22 cellular contexts compared by ENCODE assay signal in the genomic region with DNA sequence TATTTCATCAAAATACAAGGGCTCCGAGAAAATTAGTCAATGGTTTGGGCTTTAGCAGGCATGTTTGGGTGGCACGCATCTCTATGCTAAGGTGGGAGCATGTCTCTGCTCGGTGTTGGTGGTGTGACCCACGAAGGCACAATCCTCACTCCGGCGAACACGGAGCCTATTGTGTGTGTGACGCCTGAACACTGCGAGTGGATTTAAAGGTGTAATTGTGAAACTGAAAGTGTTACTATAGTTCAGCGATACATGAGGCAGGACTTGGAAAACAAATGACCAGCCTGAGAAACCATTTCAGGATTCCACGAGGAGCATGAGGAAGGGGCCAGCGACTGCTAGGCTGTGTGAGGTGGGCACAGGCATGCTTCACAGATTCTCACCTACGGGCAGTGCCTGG. TPM values are rescaled to one million over a fixed set of nuclear protein-coding genes. Genes with fewer than 3 reads are reported as not detected.
DNase-seq lines count a peak whose midpoint lies in the region; ATAC-seq, FAIRE-seq and TF ChIP-seq lines count a peak whose summit lies in the region.
"Had no signal": no experiment of that assay in that cellular context is flagged by ENCODE, and none has a peak within 500 bp of the region (broad histone marks: within the 10 kb centered on the region; RNA-seq: fewer than 3 reads in every experiment).

No MANE protein-coding gene starts in this region.

- CTCF ChIA-PET in T-cell (lab: Charles Lee), result no interaction called here

- H3K9me3 ChIP-seq in small intestine (ENCODE audit: control insufficient read depth, low read depth), result no peaks in the 10 kb centered on the region
- H3K9me3 ChIP-seq in uterus, result no peaks in the 10 kb centered on the region
- H3K9me3 ChIP-seq: suprapubic skin had no signal

- H3K4me1 Mint-ChIP-seq in activated T-cell treated with anti-CD3 and anti-CD28 coated beads, Interleukin-2, amount 50 U/mL, for 72 hours (ENCODE audit: low read depth), result peaks cover 53% of the 10 kb centered on the region
- peaks cover 0 to 10% (median 8%) of the 10 kb centered on the region in 3 donors for H3K4me1 Mint-ChIP-seq in T-cell
- H3K4me1 Mint-ChIP-seq: neural progenitor cell had no signal

- peak overlapping the region; percentile 45 to 47 for H3K4me3 Mint-ChIP-seq in activated T-cell treated with anti-CD3 and anti-CD28 coated beads, Interleukin-2, amount 50 U/mL, for 72 hours
- peak overlapping the region; percentile 35 to 74 (median 53) for H3K4me3 Mint-ChIP-seq in T-cell
- H3K4me3 Mint-ChIP-seq: neural progenitor cell had no signal

- intact Hi-C loops in uterus (cut with DNase I; ENCODE audit: low total_unique reads), result no loop called here

- H3K4me1 ChIP-seq in small intestine (ENCODE audit: control insufficient read depth in 2 of 2, insufficient read depth in 1 of 2, low read depth in 1 of 2, low read length in 1 of 2) (peaks cover 3 to 4% of the 10 kb centered on the region in 2 donors), uterus (no peaks in the 10 kb centered on the region)
- H3K4me1 ChIP-seq: neural progenitor cell, suprapubic skin had no signal

- H3K9me3 Mint-ChIP-seq in activated T-cell treated with anti-CD3 and anti-CD28 coated beads, Interleukin-2, amount 50 U/mL, for 72 hours, result no peaks in the 10 kb centered on the region
- no peaks in the 10 kb centered on the region for H3K9me3 Mint-ChIP-seq in T-cell
- H3K9me3 Mint-ChIP-seq: neural progenitor cell had no signal

- peaks cover 14% of the 10 kb centered on the region for H3K27me3 Mint-ChIP-seq in activated T-cell treated with anti-CD3 and anti-CD28 coated beads, Interleukin-2, amount 50 U/mL, for 72 hours (ENCODE audit: low read depth)
- H3K27me3 Mint-ChIP-seq in T-cell, result peaks cover 3 to 6% of the 10 kb centered on the region in 2 donors

- H3K36me3 ChIP-seq in small intestine (ENCODE audit: control insufficient read depth in 2 of 2, insufficient read depth in 2 of 2, low read length in 2 of 2), result no peaks in the 10 kb centered on the region
- H3K36me3 ChIP-seq in uterus, result no peaks in the 10 kb centered on the region
- H3K36me3 ChIP-seq: neural progenitor cell, suprapubic skin had no signal

- no peak for DNase-seq in activated T-cell treated with anti-CD3 and anti-CD28 coated beads, Interleukin-2, amount 50 U/mL, for 72 hours
- DNase-seq in activated T-cell treated with anti-CD3 and anti-CD28 coated beads, Interleukin-2, amount 50 U/mL, for 1 hour, result no peak
- DNase-seq in T-cell (no peak), left lobe of liver (ENCODE audit: low spot score) (no peak), small intestine (peak; percentile 85), uterus (no peak), COLO668 (lab: John Stamatoyannopoulos, UW; ENCODE audit: unreplicated experiment) (no peak), cerebellar cortex (ENCODE audit: low spot score) (no peak)
- DNase-seq: ACHN; activated naive CD4-positive, alpha-beta T cell treated with Interleukin-2 at 50 U/mL for 16 hours; mesendoderm; MM.1S; NCI-H146; NCI-H774; stimulated activated CD8-positive, alpha-beta memory T cell treated with anti-CD3 and anti-CD28 coated beads, Interleukin-4, amount 100 ng/mL, for 48 hours; T-helper 9 cell had no signal

- H3K36me3 Mint-ChIP-seq in activated T-cell treated with anti-CD3 and anti-CD28 coated beads, Interleukin-2, amount 50 U/mL, for 72 hours (ENCODE audit: insufficient read depth in 2 of 2), result no peaks in the 10 kb centered on the region
- H3K36me3 Mint-ChIP-seq in T-cell, result no peaks in the 10 kb centered on the region
- H3K36me3 Mint-ChIP-seq: neural progenitor cell had no signal

- H3K4me3 ChIP-seq in small intestine (ENCODE audit: low read depth in 1 of 2, low read length in 2 of 2), result peak overlapping the region in 1 of 2 donors; percentile 24
- H3K4me3 ChIP-seq in uterus, result no peak overlapping the region
- H3K4me3 ChIP-seq: hepatocyte, neural progenitor cell, SK-N-MC, suprapubic skin had no signal

- H3K27ac Mint-ChIP-seq in activated T-cell treated with anti-CD3 and anti-CD28 coated beads, Interleukin-2, amount 50 U/mL, for 72 hours, result no peak overlapping the region
- H3K27ac Mint-ChIP-seq in T-cell, result peak overlapping the region; percentile 71 to 77
- H3K27ac Mint-ChIP-seq: neural progenitor cell had no signal

- 10 to 65% (median 31%) methylated on average over 13 of the region's 13 CpGs for WGBS in small intestine, 3 donors

- ATAC-seq in activated T-cell treated with anti-CD3 and anti-CD28 coated beads, Interleukin-2, amount 50 U/mL, for 72 hours (replicated peaks in 1 of 2), result no peak
- ATAC-seq in T-cell (replicated peaks in 1 of 4) (peak in 1 of 4 experiments; percentile 19), left lobe of liver (peak; percentile 62)

- POLR2A ChIA-PET in T-cell (lab: Charles Lee), result no interaction called here

- H3K27me3 ChIP-seq in small intestine (ENCODE audit: control insufficient read depth in 2 of 2, insufficient read depth in 2 of 2, low read length in 2 of 2) (no peaks in the 10 kb centered on the region), uterus (no peaks in the 10 kb centered on the region)
- H3K27me3 ChIP-seq: hepatocyte, neural progenitor cell, suprapubic skin had no signal

- TF ChIP-seq CTCF in uterus (IDR thresholded peaks at IDR 0.05), result no peak

- no peak for TF ChIP-seq POLR2A in uterus (IDR thresholded peaks at IDR 0.05)

- FAIRE-seq in small intestine (lab: Jason Lieb, UNC), result no peak
- FAIRE-seq: colon, islet of Langerhans had no signal

- H3K27ac ChIP-seq in small intestine (ENCODE audit: low read depth in 1 of 2, low read length in 1 of 2) (peak overlapping the region; percentile 34 to 68), uterus (no peak overlapping the region)
- H3K27ac ChIP-seq: hepatocyte, neural progenitor cell, SK-N-MC, suprapubic skin had no signal

RNA-seq across cellular contexts. Expression of a gene that starts 41.7 kb away (rescaled TPM):
- 10 to 100 TPM; 46.0 to 47.2 TPM for total RNA-seq in activated T-cell treated with anti-CD3 and anti-CD28 coated beads, Interleukin-2, amount 50 U/mL, for 72 hours
- total RNA-seq in T-cell (10 to 100 TPM; 57.6 to 80.8 (median 72.4) TPM), left lobe of liver (41.9 TPM), uterus (10 to 100 TPM; 23.8 to 82.2 (median 39.3) TPM)
- polyA plus RNA-seq in small intestine, result 1 to 10 TPM; 2.7 to 7.4 (median 6.6) TPM

Comparison
In these comparisons a context has a peak if more than half of its experiments do, and no peak if none do; other contexts are left out.
1. H3K27ac ChIP-seq: peak in small intestine (2 of 2); none in uterus (0 of 2).